Comparison of ENCODE assay signal across 22 cellular contexts in the genomic region with DNA sequence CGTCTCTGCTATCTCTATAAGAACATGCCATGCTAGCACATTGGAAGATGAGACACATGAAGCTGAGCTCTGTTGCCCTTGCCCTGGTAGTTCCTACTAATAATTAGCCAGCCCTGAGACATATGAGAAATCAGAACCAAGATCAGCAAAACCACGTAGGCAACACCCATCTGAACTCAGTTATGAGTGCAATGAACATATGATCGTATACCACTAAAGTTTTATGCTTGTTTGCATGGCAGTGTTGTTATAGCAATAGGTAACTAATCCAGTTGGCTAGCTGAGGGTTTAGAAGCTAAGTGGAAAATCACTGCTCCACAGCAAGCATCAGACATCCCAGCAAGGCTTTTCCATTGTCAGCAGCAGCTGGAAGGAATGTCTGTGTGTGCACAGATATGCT.
"Had no signal": no experiment of that assay in that cellular context is flagged by ENCODE, and none has a peak within 500 bp of the region (broad histone marks: within the 10 kb centered on the region; RNA-seq: fewer than 3 reads in every experiment).

No MANE protein-coding gene starts in this region.

- H3K4me3 ChIP-seq: dorsolateral prefrontal cortex, heart left ventricle, lung, psoas muscle, sigmoid colon, skin epidermis, stomach, thoracic aorta had no signal

- H3K4me1 ChIP-seq: heart left ventricle, psoas muscle, sigmoid colon, stomach had no signal

- H3K27ac ChIP-seq: heart left ventricle, psoas muscle, sigmoid colon, skin epidermis, stomach, thoracic aorta had no signal

- ATAC-seq: heart left ventricle; left ventricle myocardium superior; naive thymus-derived CD4-positive, alpha-beta T cell; psoas muscle had no signal

- H3K9me3 ChIP-seq: heart left ventricle, psoas muscle, sigmoid colon, stomach, thoracic aorta had no signal

- H3K27me3 ChIP-seq: dorsolateral prefrontal cortex, heart left ventricle, sigmoid colon, stomach had no signal

- DNase-seq: cortex of kidney; dorsolateral prefrontal cortex; effector CD8-positive, alpha-beta T cell; heart left ventricle; hypothalamus; islet precursor cell; left ventricle myocardium superior; mesenchymal stem cell; midbrain; naive thymus-derived CD4-positive, alpha-beta T cell; nephron progenitor cell; psoas muscle; sigmoid colon; stimulated activated CD4-positive, alpha-beta T cell treated with anti-CD3 and anti-CD28 coated beads, Interleukin-12 subunit alpha, Interleukin-12 subunit beta, amount 100 ng/mL, for 4 hours; stimulated activated naive CD4-positive, alpha-beta T cell; stomach; substantia nigra; trophoblast cell had no signal

- FAIRE-seq: frontal cortex had no signal

- H3K36me3 ChIP-seq: heart left ventricle, sigmoid colon, stomach, thoracic aorta had no signal
